ENCODE assay signal across 8 cellular contexts in genomic region chr20:17961600-17961965, GRCh38. TPM values are rescaled to one million over a fixed set of nuclear protein-coding genes. Genes with fewer than 3 reads are reported as not detected.
DNase-seq lines count a peak whose midpoint lies in the region; ATAC-seq, FAIRE-seq and TF ChIP-seq lines count a peak whose summit lies in the region.

No MANE protein-coding gene starts in this region.

- POLR2A ChIA-PET in activated CD4-positive, alpha-beta T cell treated with anti-CD3 and anti-CD28 coated beads for 36 hours (lab: Charles Lee) = no interaction called here

- H3K4me1 Mint-ChIP-seq in activated CD4-positive, alpha-beta T cell treated with anti-CD3 and anti-CD28 coated beads for 36 hours = peaks cover 85% of the 10 kb centered on the region
- peaks cover 89% of the 10 kb centered on the region for H3K4me1 Mint-ChIP-seq in stimulated activated naive CD8-positive, alpha-beta T cell treated with anti-CD3 and anti-CD28 coated beads, Interleukin-15, amount 100 ng/mL, for 72 hours

- no peaks in the 10 kb centered on the region for H3K9me3 ChIP-seq in iPS-18a (ENCODE audit: control insufficient read depth, low read depth, low read length)

- no peaks in the 10 kb centered on the region for H3K9me3 Mint-ChIP-seq in activated CD4-positive, alpha-beta T cell treated with anti-CD3 and anti-CD28 coated beads for 36 hours (ENCODE audit: low read depth)
- H3K9me3 Mint-ChIP-seq in stimulated activated naive CD8-positive, alpha-beta T cell treated with anti-CD3 and anti-CD28 coated beads, Interleukin-15, amount 100 ng/mL, for 72 hours = no peaks in the 10 kb centered on the region

- intact Hi-C loops in activated CD4-positive, alpha-beta T cell treated with anti-CD3 and anti-CD28 coated beads for 36 hours (cut with DNase I, micrococcal nuclease) = loop anchor here in 1 of 2 experiments (1.0 to 10.0 kb wide), 2 partner anchors 31 to 603 kb away; partner anchors contain the start of gene SMIM26

- H3K27me3 Mint-ChIP-seq in activated CD4-positive, alpha-beta T cell treated with anti-CD3 and anti-CD28 coated beads for 36 hours = no peaks in the 10 kb centered on the region
- no peaks in the 10 kb centered on the region for H3K27me3 Mint-ChIP-seq in stimulated activated naive CD8-positive, alpha-beta T cell treated with anti-CD3 and anti-CD28 coated beads, Interleukin-15, amount 100 ng/mL, for 72 hours

- H3K4me3 ChIP-seq in WI38 (ENCODE audit: low read depth, low read length) = 0 out of 2 replicates have a peak overlapping the region, but pooled peaks have one; percentile 9
- H3K4me3 ChIP-seq in iPS-18a (ENCODE audit: low read length) = peak overlapping the region; percentile 0

- CTCF ChIA-PET in activated CD4-positive, alpha-beta T cell treated with anti-CD3 and anti-CD28 coated beads for 36 hours (lab: Charles Lee) = no interaction called here

- TF ChIP-seq CTCF in WI38 (IDR thresholded peaks at IDR 0.05; ENCODE audit: low read depth, low read length) (no peak), GM10266 (IDR thresholded peaks at IDR 0.05; ENCODE audit: control insufficient read depth, insufficient read depth, low read depth, missing control alignments) (no peak)

- peak overlapping the region; percentile 41 for H3K4me3 Mint-ChIP-seq in activated CD4-positive, alpha-beta T cell treated with anti-CD3 and anti-CD28 coated beads for 36 hours
- H3K4me3 Mint-ChIP-seq in stimulated activated naive CD8-positive, alpha-beta T cell treated with anti-CD3 and anti-CD28 coated beads, Interleukin-15, amount 100 ng/mL, for 72 hours = peak overlapping the region; percentile 29 to 51

- no peak overlapping the region for H3K9ac ChIP-seq in iPS-18a (ENCODE audit: low read length)

- peak overlapping the region; percentile 76 for H3K27ac Mint-ChIP-seq in activated CD4-positive, alpha-beta T cell treated with anti-CD3 and anti-CD28 coated beads for 36 hours
- no peak overlapping the region for H3K27ac Mint-ChIP-seq in stimulated activated naive CD8-positive, alpha-beta T cell treated with anti-CD3 and anti-CD28 coated beads, Interleukin-15, amount 100 ng/mL, for 72 hours

- FAIRE-seq in frontal cortex (lab: Jason Lieb, UNC) = no peak

- H3K36me3 ChIP-seq in iPS-18a (ENCODE audit: control insufficient read depth, low read depth, low read length) = peaks cover 27% of the 10 kb centered on the region

- no peak for ATAC-seq in activated CD4-positive, alpha-beta T cell treated with anti-CD3 and anti-CD28 coated beads for 36 hours
- no peak for ATAC-seq in stimulated activated naive CD8-positive, alpha-beta T cell treated with anti-CD3 and anti-CD28 coated beads, Interleukin-15, amount 100 ng/mL, for 72 hours

- no peak overlapping the region for H3K27ac ChIP-seq in iPS-18a (ENCODE audit: low read length)

- no peaks in the 10 kb centered on the region for H3K27me3 ChIP-seq in iPS-18a (ENCODE audit: control insufficient read depth, insufficient read depth, low read length)

- H3K36me3 Mint-ChIP-seq in activated CD4-positive, alpha-beta T cell treated with anti-CD3 and anti-CD28 coated beads for 36 hours (ENCODE audit: low read depth) = peaks cover 74% of the 10 kb centered on the region

- no peak for DNase-seq in activated CD4-positive, alpha-beta T cell treated with anti-CD3 and anti-CD28 coated beads for 36 hours
- DNase-seq in activated CD4-positive, alpha-beta T cell treated with anti-CD3 and anti-CD28 coated beads for 4 hours = no peak
- no peak for DNase-seq in stimulated activated naive CD8-positive, alpha-beta T cell treated with anti-CD3 and anti-CD28 coated beads, Interleukin-15, amount 100 ng/mL, for 72 hours
- DNase-seq in superior temporal gyrus (ENCODE audit: extremely low spot score) (no peak), GM10266 (ENCODE audit: extremely low spot score) (no peak), frontal cortex (ENCODE audit: low spot score in 2 of 2) (no peak)

- H3K4me1 ChIP-seq in iPS-18a (ENCODE audit: control insufficient read depth, low read depth, low read length) = peaks cover 63% of the 10 kb centered on the region

RNA-seq across cellular contexts. Expression of gene SNX5, which starts 7.0 kb away (rescaled TPM):
- 100 to 1,000 TPM; 204 to 227 TPM for total RNA-seq in activated CD4-positive, alpha-beta T cell treated with anti-CD3 and anti-CD28 coated beads for 36 hours
- 50.5 TPM for total RNA-seq in frontal cortex

RNA-seq across cellular contexts. Expression of gene MGME1, which starts 7.2 kb away (rescaled TPM):
- total RNA-seq in activated CD4-positive, alpha-beta T cell treated with anti-CD3 and anti-CD28 coated beads for 36 hours = 10 to 100 TPM; 24.1 to 29.7 TPM
- total RNA-seq in frontal cortex = 7.3 TPM
